Comparison of ENCODE assay signal across 2 cellular contexts in the genomic region with DNA sequence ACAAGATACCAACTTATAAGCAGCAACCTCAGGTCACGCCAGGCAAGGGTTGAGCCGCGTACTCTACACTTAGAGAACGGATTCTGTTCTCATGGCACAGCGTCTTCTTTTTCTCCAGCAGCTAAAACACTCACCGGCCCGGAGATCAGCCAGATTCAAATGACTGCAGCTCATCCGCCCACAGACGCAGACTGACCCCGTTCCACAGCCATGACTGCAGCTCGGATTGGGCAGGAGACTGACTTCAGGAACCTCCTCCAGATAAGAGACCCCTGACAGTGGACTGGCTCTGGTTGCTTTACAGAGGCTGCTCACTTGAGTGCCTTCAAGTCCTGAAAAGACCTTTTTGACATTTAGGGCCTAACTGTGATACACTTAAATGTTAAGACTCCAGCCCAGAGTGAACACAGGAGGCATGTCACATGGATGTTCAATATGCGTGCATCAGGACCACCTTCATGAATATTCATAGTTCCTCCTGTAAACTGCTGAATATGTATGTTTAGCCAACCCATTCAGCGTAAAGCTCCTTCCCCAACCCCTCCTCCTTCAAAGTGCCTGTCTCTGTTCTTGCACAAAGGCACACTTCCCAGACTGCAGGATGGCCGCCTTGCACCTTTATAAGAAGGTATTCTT.
A peak's percentile ranks its signal among the peaks of the same experiment; 100 is the strongest.
TF ChIP-seq lines count a peak whose summit lies in the region.

No MANE protein-coding gene starts in this region.

TF ChIP-seq in H1, 55 proteins besides CTCF, POLR2A, EP300 and RAD21:
- TF ChIP-seq, protein P1, sequence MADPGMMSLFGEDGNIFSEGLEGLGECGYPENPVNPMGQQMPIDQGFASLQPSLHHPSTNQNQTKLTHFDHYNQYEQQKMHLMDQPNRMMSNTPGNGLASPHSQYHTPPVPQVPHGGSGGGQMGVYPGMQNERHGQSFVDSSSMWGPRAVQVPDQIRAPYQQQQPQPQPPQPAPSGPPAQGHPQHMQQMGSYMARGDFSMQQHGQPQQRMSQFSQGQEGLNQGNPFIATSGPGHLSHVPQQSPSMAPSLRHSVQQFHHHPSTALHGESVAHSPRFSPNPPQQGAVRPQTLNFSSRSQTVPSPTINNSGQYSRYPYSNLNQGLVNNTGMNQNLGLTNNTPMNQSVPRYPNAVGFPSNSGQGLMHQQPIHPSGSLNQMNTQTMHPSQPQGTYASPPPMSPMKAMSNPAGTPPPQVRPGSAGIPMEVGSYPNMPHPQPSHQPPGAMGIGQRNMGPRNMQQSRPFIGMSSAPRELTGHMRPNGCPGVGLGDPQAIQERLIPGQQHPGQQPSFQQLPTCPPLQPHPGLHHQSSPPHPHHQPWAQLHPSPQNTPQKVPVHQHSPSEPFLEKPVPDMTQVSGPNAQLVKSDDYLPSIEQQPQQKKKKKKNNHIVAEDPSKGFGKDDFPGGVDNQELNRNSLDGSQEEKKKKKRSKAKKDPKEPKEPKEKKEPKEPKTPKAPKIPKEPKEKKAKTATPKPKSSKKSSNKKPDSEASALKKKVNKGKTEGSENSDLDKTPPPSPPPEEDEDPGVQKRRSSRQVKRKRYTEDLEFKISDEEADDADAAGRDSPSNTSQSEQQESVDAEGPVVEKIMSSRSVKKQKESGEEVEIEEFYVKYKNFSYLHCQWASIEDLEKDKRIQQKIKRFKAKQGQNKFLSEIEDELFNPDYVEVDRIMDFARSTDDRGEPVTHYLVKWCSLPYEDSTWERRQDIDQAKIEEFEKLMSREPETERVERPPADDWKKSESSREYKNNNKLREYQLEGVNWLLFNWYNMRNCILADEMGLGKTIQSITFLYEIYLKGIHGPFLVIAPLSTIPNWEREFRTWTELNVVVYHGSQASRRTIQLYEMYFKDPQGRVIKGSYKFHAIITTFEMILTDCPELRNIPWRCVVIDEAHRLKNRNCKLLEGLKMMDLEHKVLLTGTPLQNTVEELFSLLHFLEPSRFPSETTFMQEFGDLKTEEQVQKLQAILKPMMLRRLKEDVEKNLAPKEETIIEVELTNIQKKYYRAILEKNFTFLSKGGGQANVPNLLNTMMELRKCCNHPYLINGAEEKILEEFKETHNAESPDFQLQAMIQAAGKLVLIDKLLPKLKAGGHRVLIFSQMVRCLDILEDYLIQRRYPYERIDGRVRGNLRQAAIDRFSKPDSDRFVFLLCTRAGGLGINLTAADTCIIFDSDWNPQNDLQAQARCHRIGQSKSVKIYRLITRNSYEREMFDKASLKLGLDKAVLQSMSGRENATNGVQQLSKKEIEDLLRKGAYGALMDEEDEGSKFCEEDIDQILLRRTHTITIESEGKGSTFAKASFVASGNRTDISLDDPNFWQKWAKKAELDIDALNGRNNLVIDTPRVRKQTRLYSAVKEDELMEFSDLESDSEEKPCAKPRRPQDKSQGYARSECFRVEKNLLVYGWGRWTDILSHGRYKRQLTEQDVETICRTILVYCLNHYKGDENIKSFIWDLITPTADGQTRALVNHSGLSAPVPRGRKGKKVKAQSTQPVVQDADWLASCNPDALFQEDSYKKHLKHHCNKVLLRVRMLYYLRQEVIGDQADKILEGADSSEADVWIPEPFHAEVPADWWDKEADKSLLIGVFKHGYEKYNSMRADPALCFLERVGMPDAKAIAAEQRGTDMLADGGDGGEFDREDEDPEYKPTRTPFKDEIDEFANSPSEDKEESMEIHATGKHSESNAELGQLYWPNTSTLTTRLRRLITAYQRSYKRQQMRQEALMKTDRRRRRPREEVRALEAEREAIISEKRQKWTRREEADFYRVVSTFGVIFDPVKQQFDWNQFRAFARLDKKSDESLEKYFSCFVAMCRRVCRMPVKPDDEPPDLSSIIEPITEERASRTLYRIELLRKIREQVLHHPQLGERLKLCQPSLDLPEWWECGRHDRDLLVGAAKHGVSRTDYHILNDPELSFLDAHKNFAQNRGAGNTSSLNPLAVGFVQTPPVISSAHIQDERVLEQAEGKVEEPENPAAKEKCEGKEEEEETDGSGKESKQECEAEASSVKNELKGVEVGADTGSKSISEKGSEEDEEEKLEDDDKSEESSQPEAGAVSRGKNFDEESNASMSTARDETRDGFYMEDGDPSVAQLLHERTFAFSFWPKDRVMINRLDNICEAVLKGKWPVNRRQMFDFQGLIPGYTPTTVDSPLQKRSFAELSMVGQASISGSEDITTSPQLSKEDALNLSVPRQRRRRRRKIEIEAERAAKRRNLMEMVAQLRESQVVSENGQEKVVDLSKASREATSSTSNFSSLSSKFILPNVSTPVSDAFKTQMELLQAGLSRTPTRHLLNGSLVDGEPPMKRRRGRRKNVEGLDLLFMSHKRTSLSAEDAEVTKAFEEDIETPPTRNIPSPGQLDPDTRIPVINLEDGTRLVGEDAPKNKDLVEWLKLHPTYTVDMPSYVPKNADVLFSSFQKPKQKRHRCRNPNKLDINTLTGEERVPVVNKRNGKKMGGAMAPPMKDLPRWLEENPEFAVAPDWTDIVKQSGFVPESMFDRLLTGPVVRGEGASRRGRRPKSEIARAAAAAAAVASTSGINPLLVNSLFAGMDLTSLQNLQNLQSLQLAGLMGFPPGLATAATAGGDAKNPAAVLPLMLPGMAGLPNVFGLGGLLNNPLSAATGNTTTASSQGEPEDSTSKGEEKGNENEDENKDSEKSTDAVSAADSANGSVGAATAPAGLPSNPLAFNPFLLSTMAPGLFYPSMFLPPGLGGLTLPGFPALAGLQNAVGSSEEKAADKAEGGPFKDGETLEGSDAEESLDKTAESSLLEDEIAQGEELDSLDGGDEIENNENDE (IDR thresholded peaks at IDR 0.05; ENCODE audit: insufficient replicate concordance, low read length), result no peak
- TF ChIP-seq KDM5A (IDR thresholded peaks at IDR 0.05; ENCODE audit: low read length) (no peak), FOSL1 (IDR thresholded peaks at IDR 0.05; ENCODE audit: insufficient read depth, low read depth, low read length) (no peak), POU5F1 (IDR thresholded peaks at IDR 0.05; ENCODE audit: low read depth, low read length) (no peak), KDM1A (IDR thresholded peaks at IDR 0.05; ENCODE audit: borderline replicate concordance, low read length) (peak; percentile 42; the same call in 1 of the 2 replicates), CBX5 (IDR thresholded peaks at IDR 0.05; ENCODE audit: low read depth, low read length) (no peak)
- TF ChIP-seq, protein P2, sequence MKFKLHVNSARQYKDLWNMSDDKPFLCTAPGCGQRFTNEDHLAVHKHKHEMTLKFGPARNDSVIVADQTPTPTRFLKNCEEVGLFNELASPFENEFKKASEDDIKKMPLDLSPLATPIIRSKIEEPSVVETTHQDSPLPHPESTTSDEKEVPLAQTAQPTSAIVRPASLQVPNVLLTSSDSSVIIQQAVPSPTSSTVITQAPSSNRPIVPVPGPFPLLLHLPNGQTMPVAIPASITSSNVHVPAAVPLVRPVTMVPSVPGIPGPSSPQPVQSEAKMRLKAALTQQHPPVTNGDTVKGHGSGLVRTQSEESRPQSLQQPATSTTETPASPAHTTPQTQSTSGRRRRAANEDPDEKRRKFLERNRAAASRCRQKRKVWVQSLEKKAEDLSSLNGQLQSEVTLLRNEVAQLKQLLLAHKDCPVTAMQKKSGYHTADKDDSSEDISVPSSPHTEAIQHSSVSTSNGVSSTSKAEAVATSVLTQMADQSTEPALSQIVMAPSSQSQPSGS (IDR thresholded peaks at IDR 0.05; ENCODE audit: low read length), result no peak

TF ChIP-seq in neural cell, 6 proteins besides CTCF, POLR2A, EP300 and RAD21:
- TF ChIP-seq TAF1 (IDR thresholded peaks at IDR 0.05; ENCODE audit: low read depth) (no peak), EZH2 (IDR thresholded peaks at IDR 0.05; ENCODE audit: borderline replicate concordance, insufficient read depth, low read length, poor library complexity, severe bottlenecking) (no peak), POLR2AphosphoS5 (IDR thresholded peaks at IDR 0.05) (no peak), MXI1 (conservative IDR thresholded peaks at IDR 0.05; ENCODE audit: poor library complexity, severe bottlenecking) (no peak), SMC3 (conservative IDR thresholded peaks at IDR 0.05; ENCODE audit: poor library complexity) (no peak)
- TF ChIP-seq, protein P3, sequence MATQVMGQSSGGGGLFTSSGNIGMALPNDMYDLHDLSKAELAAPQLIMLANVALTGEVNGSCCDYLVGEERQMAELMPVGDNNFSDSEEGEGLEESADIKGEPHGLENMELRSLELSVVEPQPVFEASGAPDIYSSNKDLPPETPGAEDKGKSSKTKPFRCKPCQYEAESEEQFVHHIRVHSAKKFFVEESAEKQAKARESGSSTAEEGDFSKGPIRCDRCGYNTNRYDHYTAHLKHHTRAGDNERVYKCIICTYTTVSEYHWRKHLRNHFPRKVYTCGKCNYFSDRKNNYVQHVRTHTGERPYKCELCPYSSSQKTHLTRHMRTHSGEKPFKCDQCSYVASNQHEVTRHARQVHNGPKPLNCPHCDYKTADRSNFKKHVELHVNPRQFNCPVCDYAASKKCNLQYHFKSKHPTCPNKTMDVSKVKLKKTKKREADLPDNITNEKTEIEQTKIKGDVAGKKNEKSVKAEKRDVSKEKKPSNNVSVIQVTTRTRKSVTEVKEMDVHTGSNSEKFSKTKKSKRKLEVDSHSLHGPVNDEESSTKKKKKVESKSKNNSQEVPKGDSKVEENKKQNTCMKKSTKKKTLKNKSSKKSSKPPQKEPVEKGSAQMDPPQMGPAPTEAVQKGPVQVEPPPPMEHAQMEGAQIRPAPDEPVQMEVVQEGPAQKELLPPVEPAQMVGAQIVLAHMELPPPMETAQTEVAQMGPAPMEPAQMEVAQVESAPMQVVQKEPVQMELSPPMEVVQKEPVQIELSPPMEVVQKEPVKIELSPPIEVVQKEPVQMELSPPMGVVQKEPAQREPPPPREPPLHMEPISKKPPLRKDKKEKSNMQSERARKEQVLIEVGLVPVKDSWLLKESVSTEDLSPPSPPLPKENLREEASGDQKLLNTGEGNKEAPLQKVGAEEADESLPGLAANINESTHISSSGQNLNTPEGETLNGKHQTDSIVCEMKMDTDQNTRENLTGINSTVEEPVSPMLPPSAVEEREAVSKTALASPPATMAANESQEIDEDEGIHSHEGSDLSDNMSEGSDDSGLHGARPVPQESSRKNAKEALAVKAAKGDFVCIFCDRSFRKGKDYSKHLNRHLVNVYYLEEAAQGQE (IDR thresholded peaks at IDR 0.05; ENCODE audit: borderline replicate concordance), result no peak
